3 cellular contexts compared by ENCODE assay signal in genomic region chr19:12076331-12076730, GRCh38. TPM values are rescaled to one million over a fixed set of nuclear protein-coding genes. Genes with fewer than 3 reads are reported as not detected.
"Had no signal": no experiment of that assay in that cellular context is flagged by ENCODE, and none has a peak within 500 bp of the region (broad histone marks: within the 10 kb centered on the region; RNA-seq: fewer than 3 reads in every experiment).

No MANE protein-coding gene starts in this region.

RNA-seq across cellular contexts. Expression of gene ZNF878, which starts 23.6 kb away (rescaled TPM):
- total RNA-seq: gastrocnemius medialis, myocyte, psoas muscle had no signal
